In the genomic region with DNA sequence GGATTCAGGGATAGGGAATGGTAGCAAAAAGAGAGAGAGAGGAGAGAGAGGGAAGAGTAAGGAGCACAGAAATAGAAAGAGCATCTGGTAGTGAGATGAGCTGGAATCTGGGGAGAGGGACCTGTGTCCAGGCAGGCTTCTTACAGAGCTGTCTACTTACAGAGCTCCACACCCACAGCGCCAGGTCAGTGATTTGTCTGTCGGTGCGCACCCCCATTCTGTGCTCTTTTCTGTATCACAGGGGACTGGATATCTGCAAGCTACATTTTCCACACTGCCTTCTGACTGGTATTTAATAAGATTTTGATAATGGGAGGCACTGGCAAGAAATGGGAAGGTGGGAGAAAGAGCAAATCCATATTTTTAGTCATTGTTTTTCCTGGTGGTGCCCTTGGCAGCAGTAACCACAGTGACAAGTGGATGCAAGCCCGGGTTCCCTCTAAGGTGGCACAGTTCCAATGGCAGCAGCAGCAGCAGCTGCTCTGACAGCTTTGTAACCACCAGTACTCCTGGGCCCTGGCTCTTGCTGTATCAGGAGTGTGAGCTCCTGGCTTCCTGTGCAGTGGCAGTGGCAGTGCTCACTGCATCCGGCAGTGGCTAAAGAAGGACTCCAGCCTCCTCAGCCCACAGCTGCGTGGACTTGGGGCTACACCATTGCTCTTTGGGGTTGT, we compare ENCODE assay signal across 10 cellular contexts.
A peak's percentile ranks its signal among the peaks of the same experiment; 100 is the strongest.
DNase-seq lines count a peak whose midpoint lies in the region; ATAC-seq and TF ChIP-seq lines count a peak whose summit lies in the region.
"Had no signal": no experiment of that assay in that cellular context is flagged by ENCODE, and none has a peak within 500 bp of the region (broad histone marks: within the 10 kb centered on the region; RNA-seq: fewer than 3 reads in every experiment).

No MANE protein-coding gene starts in this region.

- no peaks in the 10 kb centered on the region for H3K36me3 Mint-ChIP-seq in CD8-positive, alpha-beta T cell

- DNase-seq in AG10803 (ENCODE audit: low read depth) = peak; percentile 40
- peak; percentile 91 for DNase-seq in NCI-H1694 (lab: John Stamatoyannopoulos, UW)
- peak in 43 of 56 donors; percentile 1 to 65 (median 17) for DNase-seq in amygdala (lab: John Stamatoyannopoulos, UW)
- peak in 34 of 51 donors; percentile 0 to 60 (median 16) for DNase-seq in hypothalamus (lab: John Stamatoyannopoulos, UW)
- no peak for DNase-seq in COLO829 (ENCODE audit: low spot score)
- DNase-seq in suprapubic skin (ENCODE audit: low spot score in 2 of 2) = no peak
- no peak for DNase-seq in CD8-positive, alpha-beta T cell
- DNase-seq in activated effector memory CD4-positive, alpha-beta T cell treated with Interleukin-2 at 50 U/mL for 16 hours = no peak
- DNase-seq: activated CD4-positive, alpha-beta T cell treated with anti-CD3 and anti-CD28 coated beads for 4 hours; AML-193 had no signal

- no peak for TF ChIP-seq CTCF in AG10803 (conservative IDR thresholded peaks at IDR 0.05; ENCODE audit: low read length)
- no peak for TF ChIP-seq CTCF in suprapubic skin (IDR thresholded peaks at IDR 0.05)
- no peak for TF ChIP-seq CTCF in CD8-positive, alpha-beta T cell (IDR thresholded peaks at IDR 0.05)

- H3K4me3 ChIP-seq in AG10803 (ENCODE audit: low read length) = no peak overlapping the region
- H3K4me3 ChIP-seq in suprapubic skin = no peak overlapping the region
- H3K4me3 ChIP-seq in CD8-positive, alpha-beta T cell (ENCODE audit: low read depth, low read length) = no peak overlapping the region

- no peak overlapping the region for H3K4me3 Mint-ChIP-seq in CD8-positive, alpha-beta T cell

- ATAC-seq in CD8-positive, alpha-beta T cell = no peak

- H3K9me3 Mint-ChIP-seq in CD8-positive, alpha-beta T cell = peaks cover 15% of the 10 kb centered on the region

- POLR2A ChIA-PET in CD8-positive, alpha-beta T cell (lab: Charles Lee) = no interaction called here

- H3K27ac Mint-ChIP-seq in CD8-positive, alpha-beta T cell = no peak overlapping the region

- no peak for TF ChIP-seq POLR2A in suprapubic skin (IDR thresholded peaks at IDR 0.05)

- no peaks in the 10 kb centered on the region for H3K9me3 ChIP-seq in suprapubic skin
- no peaks in the 10 kb centered on the region for H3K9me3 ChIP-seq in CD8-positive, alpha-beta T cell (ENCODE audit: low read length)

- intact Hi-C loops in CD8-positive, alpha-beta T cell (cut with DNase I, micrococcal nuclease) = no loop called here

- peaks cover 3% of the 10 kb centered on the region for H3K4me1 ChIP-seq in suprapubic skin
- H3K4me1 ChIP-seq in CD8-positive, alpha-beta T cell (ENCODE audit: insufficient read depth, low read length) = no peaks in the 10 kb centered on the region

- WGBS in suprapubic skin = 33% methylated on average over 4 of the region's 6 CpGs

- no peaks in the 10 kb centered on the region for H3K4me1 Mint-ChIP-seq in CD8-positive, alpha-beta T cell (ENCODE audit: low read depth)

- CTCF ChIA-PET in CD8-positive, alpha-beta T cell (lab: Charles Lee) = no interaction called here

- H3K36me3 ChIP-seq in suprapubic skin = no peaks in the 10 kb centered on the region
- H3K36me3 ChIP-seq in CD8-positive, alpha-beta T cell (ENCODE audit: insufficient read depth, low read length) = no peaks in the 10 kb centered on the region

- TF ChIP-seq EP300 in suprapubic skin (IDR thresholded peaks at IDR 0.05) = no peak

- H3K27me3 Mint-ChIP-seq in CD8-positive, alpha-beta T cell (ENCODE audit: low read depth) = no peaks in the 10 kb centered on the region

- H3K27me3 ChIP-seq in suprapubic skin = no peaks in the 10 kb centered on the region
- H3K27me3 ChIP-seq in CD8-positive, alpha-beta T cell (ENCODE audit: insufficient read depth, low read length) = no peaks in the 10 kb centered on the region

- no peak overlapping the region for H3K27ac ChIP-seq in suprapubic skin
- no peak overlapping the region for H3K27ac ChIP-seq in CD8-positive, alpha-beta T cell (ENCODE audit: low read depth, low read length)

Comparison
In these comparisons a context has a peak if more than half of its experiments do, and no peak if none do; other contexts are left out.
1. DNase-seq: peak in AG10803 (single experiment), NCI-H1694 (single experiment), amygdala (43 of 56) and hypothalamus (34 of 51); none in COLO829 (single experiment), suprapubic skin (0 of 2), CD8-positive, alpha-beta T cell (0 of 7) and activated effector memory CD4-positive, alpha-beta T cell treated with Interleukin-2 at 50 U/mL for 16 hours (single experiment).